Comparison of ENCODE assay signal across 11 cellular contexts in genomic region chr11:2190670-2191471, GRCh38. TPM values are rescaled to one million over a fixed set of nuclear protein-coding genes. Genes with fewer than 3 reads are reported as not detected.
A peak's percentile ranks its signal among the peaks of the same experiment; 100 is the strongest.
DNase-seq lines count a peak whose midpoint lies in the region; ATAC-seq and TF ChIP-seq lines count a peak whose summit lies in the region.
"Had no signal": no experiment of that assay in that cellular context is flagged by ENCODE, and none has a peak within 500 bp of the region (broad histone marks: within the 10 kb centered on the region; RNA-seq: fewer than 3 reads in every experiment).

No MANE protein-coding gene starts in this region.

- H3K9ac ChIP-seq in SK-N-SH: no peak overlapping the region

- H3K36me3 Mint-ChIP-seq in effector memory CD8-positive, alpha-beta T cell (ENCODE audit: insufficient read depth): no peaks in the 10 kb centered on the region
- no peaks in the 10 kb centered on the region for H3K36me3 Mint-ChIP-seq in type B pancreatic cell
- peaks cover 6% of the 10 kb centered on the region for H3K36me3 Mint-ChIP-seq in Caco-2 (ENCODE audit: insufficient read depth, unreplicated experiment)

- TF ChIP-seq CTCF in SK-N-SH (IDR thresholded peaks at IDR 0.05) (no peak), type B pancreatic cell (conservative IDR thresholded peaks at IDR 0.05) (no peak), Caco-2 (IDR thresholded peaks at IDR 0.05; ENCODE audit: insufficient read depth in 1 of 2, low read depth in 1 of 2, low read length in 1 of 2, severe bottlenecking in 1 of 2, unreplicated experiment in 1 of 2) (no peak)

- ATAC-seq in SK-N-SH treated with all-trans-retinoic acid at 6 μM for 48 hours: no peak
- peak; percentile 19 for ATAC-seq in effector memory CD8-positive, alpha-beta T cell (replicated peaks)
- no peak for ATAC-seq in HG02973 (IDR thresholded peaks at IDR 0.05; ENCODE audit: unreplicated experiment)
- ATAC-seq in GM19455 (IDR thresholded peaks at IDR 0.05; ENCODE audit: unreplicated experiment): no peak

- H3K27me3 ChIP-seq in SK-N-SH (ENCODE audit: insufficient read depth) (no peaks in the 10 kb centered on the region), Caco-2 (replicated peaks; ENCODE audit: control insufficient read depth, insufficient read depth, low read length) (no peaks in the 10 kb centered on the region)

- TF ChIP-seq EP300 in SK-N-SH (IDR thresholded peaks at IDR 0.05; ENCODE audit: borderline replicate concordance in 1 of 2, low read depth in 1 of 2, low read length in 1 of 2): peak in 1 of 2 experiments; percentile 68; a peak in 1 of 4 replicates

- TF ChIP-seq RAD21 in SK-N-SH (IDR thresholded peaks at IDR 0.05; ENCODE audit: low read length): no peak

- H3K79me2 ChIP-seq in SK-N-SH (ENCODE audit: insufficient read depth): no peaks in the 10 kb centered on the region

- H3K4me1 Mint-ChIP-seq in effector memory CD8-positive, alpha-beta T cell (ENCODE audit: low read depth in 2 of 2): peaks cover 3 to 5% of the 10 kb centered on the region in 2 donors
- peaks cover 17% of the 10 kb centered on the region for H3K4me1 Mint-ChIP-seq in type B pancreatic cell (ENCODE audit: unreplicated experiment)
- H3K4me1 Mint-ChIP-seq in Caco-2 (ENCODE audit: low read depth, unreplicated experiment): no peaks in the 10 kb centered on the region

- peaks cover 17 to 25% of the 10 kb centered on the region in 2 donors for H3K27me3 Mint-ChIP-seq in effector memory CD8-positive, alpha-beta T cell
- H3K27me3 Mint-ChIP-seq in type B pancreatic cell: peaks cover 6% of the 10 kb centered on the region
- H3K27me3 Mint-ChIP-seq in Caco-2 (ENCODE audit: insufficient read depth, unreplicated experiment): no peaks in the 10 kb centered on the region

- H3K4me1 ChIP-seq in SK-N-SH (ENCODE audit: control insufficient read depth in 1 of 2, insufficient read depth in 2 of 2, low read depth in 1 of 2, low read length in 1 of 2): peaks cover 0 to 57% of the 10 kb centered on the region in 2 experiments; a peak in 1 of 4 replicates
- peaks cover 3% of the 10 kb centered on the region; the same call in 1 of the 2 replicates for H3K4me1 ChIP-seq in Caco-2

- WGBS in SK-N-SH (ENCODE audit: low lambda C conversion rate): 37% methylated on average over 20 of the region's 30 CpGs

- POLR2A ChIA-PET in SK-N-SH (lab: Yijun Ruan, JAX): interaction anchor here (0.6 kb wide), 1 partner anchor 124 kb away, joined by 4 read pairs; no protein-coding TSS in a partner anchor
- POLR2A ChIA-PET in Caco-2 (lab: Charles Lee): no interaction called here

- H3K36me3 ChIP-seq in SK-N-SH (replicated peaks in 1 of 2; ENCODE audit: control insufficient read depth in 1 of 2, insufficient read depth in 2 of 2, low read length in 1 of 2) (no peaks in the 10 kb centered on the region), Caco-2 (ENCODE audit: control insufficient read depth, insufficient read depth, low read length) (no peaks in the 10 kb centered on the region)

- no peaks in the 10 kb centered on the region for H3K9me2 ChIP-seq in SK-N-SH

- H3K4me3 ChIP-seq in SK-N-SH (ENCODE audit: low read depth in 2 of 2, low read length in 1 of 2) (no peak overlapping the region), Caco-2 (ENCODE audit: low read depth, low read length) (no peak overlapping the region)

- peak overlapping the region in 1 of 2 experiments; percentile 72; a peak in 2 of 4 replicates for H3K27ac ChIP-seq in SK-N-SH (ENCODE audit: low read depth in 2 of 2, low read length in 1 of 2)
- H3K27ac ChIP-seq: epithelial cell of prostate had no signal

- H3K27ac Mint-ChIP-seq in effector memory CD8-positive, alpha-beta T cell: no peak overlapping the region
- H3K27ac Mint-ChIP-seq in type B pancreatic cell (peak overlapping the region; percentile 79), Caco-2 (ENCODE audit: unreplicated experiment) (no peak overlapping the region)

- H3K4me2 ChIP-seq in SK-N-SH: no peak overlapping the region

- H2AFZ ChIP-seq in SK-N-SH (ENCODE audit: low read depth): no peak overlapping the region

- intact Hi-C loops in Caco-2 (cut with micrococcal nuclease; ENCODE audit: unreplicated experiment): no loop called here

- H4K20me1 ChIP-seq in SK-N-SH (ENCODE audit: insufficient read depth): no peaks in the 10 kb centered on the region

- H3K9me3 Mint-ChIP-seq in effector memory CD8-positive, alpha-beta T cell: no peaks in the 10 kb centered on the region
- H3K9me3 Mint-ChIP-seq in type B pancreatic cell (no peaks in the 10 kb centered on the region), Caco-2 (ENCODE audit: unreplicated experiment) (no peaks in the 10 kb centered on the region)

- no peak overlapping the region for H3K4me3 Mint-ChIP-seq in effector memory CD8-positive, alpha-beta T cell
- H3K4me3 Mint-ChIP-seq in type B pancreatic cell (peak overlapping the region; percentile 44), Caco-2 (ENCODE audit: unreplicated experiment) (no peak overlapping the region)

- H3K9me3 ChIP-seq in SK-N-SH: no peaks in the 10 kb centered on the region
- H3K9me3 ChIP-seq in Caco-2: no peaks in the 10 kb centered on the region

- no peaks in the 10 kb centered on the region for H3F3A ChIP-seq in SK-N-SH (replicated peaks; ENCODE audit: insufficient read depth)

- DNase-seq in SK-N-SH (peak; percentile 74), NCI-H345 treated with DMSO at 0.1 percent for 48 hours (lab: John Stamatoyannopoulos, UW; ENCODE audit: unreplicated experiment) (peak; percentile 26), type B pancreatic cell (ENCODE audit: extremely low spot score, unreplicated experiment) (no peak), Caco-2 (no peak)
- DNase-seq in effector memory CD8-positive, alpha-beta T cell: no peak

- no TSS peak for BruUV-seq in Caco-2 (replicated peaks; lab: Mats Ljungman, UMichigan)

- CTCF ChIA-PET in SK-N-SH (lab: Yijun Ruan, JAX) (interaction anchor here (1.0 to 5.7 kb wide), 2 partner anchors 229 to 254 kb away, joined by 3 to 138 read pairs; partner anchors contain the start of gene KCNQ1), Caco-2 (lab: Charles Lee) (no interaction called here)

TF ChIP-seq in SK-N-SH, 30 proteins besides CTCF, POLR2A, EP300 and RAD21 (continues in another document):
- TF ChIP-seq NFIC (IDR thresholded peaks at IDR 0.05; ENCODE audit: borderline replicate concordance) (no peak), TCF12 (IDR thresholded peaks at IDR 0.05) (no peak), SIN3A (IDR thresholded peaks at IDR 0.05; ENCODE audit: borderline replicate concordance, low read depth, low read length) (no peak)

TF ChIP-seq in SK-N-SH treated with all-trans-retinoic acid at 6 μM for 48 hours, 23 proteins besides CTCF, POLR2A, EP300 and RAD21 (continues in another document):
- TF ChIP-seq ZFP3 (CRISPR knock-in tag; IDR thresholded peaks at IDR 0.05): no peak
- no peak for TF ChIP-seq OSR1 (CRISPR knock-in tag; IDR thresholded peaks at IDR 0.05)
- TF ChIP-seq ZNF70 (CRISPR knock-in tag; IDR thresholded peaks at IDR 0.05): no peak
- no peak for TF ChIP-seq GLIS3 (CRISPR knock-in tag; IDR thresholded peaks at IDR 0.05)
- no peak for TF ChIP-seq CSRNP3 (CRISPR knock-in tag; IDR thresholded peaks at IDR 0.05)
- TF ChIP-seq PATZ1 (CRISPR knock-in tag; IDR thresholded peaks at IDR 0.05; ENCODE audit: borderline replicate concordance): no peak
- no peak for TF ChIP-seq TOX (CRISPR knock-in tag; IDR thresholded peaks at IDR 0.05; ENCODE audit: borderline replicate concordance)
- TF ChIP-seq ARNTL (CRISPR knock-in tag; IDR thresholded peaks at IDR 0.05; ENCODE audit: borderline replicate concordance, low read depth): no peak
- no peak for TF ChIP-seq BACH2 (CRISPR knock-in tag; IDR thresholded peaks at IDR 0.05; ENCODE audit: borderline replicate concordance)

RNA-seq across cellular contexts. Expression of gene TH, which starts 19.3 kb away (rescaled TPM):
- not detected in 2 replicates for polyA plus RNA-seq in SK-N-SH (2012; rRNA removed)
- not detected in 2 replicates for polyA plus RNA-seq in SK-N-SH (2012; cell fraction: cytosol; rRNA removed)
- not detected in 2 replicates for polyA plus RNA-seq in SK-N-SH (2012; cell fraction: nucleus; rRNA removed)
- total RNA-seq in type B pancreatic cell (ENCODE audit: low replicate concordance) (2.2 and 11.1 TPM in 2 replicates), Caco-2 (2022) (not detected in 2 replicates)
- polyA plus RNA-seq: AG04450 had no signal

RNA-seq across cellular contexts. Expression of gene INS, which starts 29.9 kb away (rescaled TPM):
- not detected in 2 replicates for polyA plus RNA-seq in SK-N-SH (2012; rRNA removed)
- not detected in 2 replicates for polyA plus RNA-seq in SK-N-SH (2012; cell fraction: cytosol; rRNA removed)
- polyA plus RNA-seq in SK-N-SH (2012; cell fraction: nucleus; rRNA removed): not detected in 2 replicates
- total RNA-seq in type B pancreatic cell (ENCODE audit: low replicate concordance): 1,584 and 3,976 TPM in 2 replicates
- not detected in 2 replicates for total RNA-seq in Caco-2 (2022)
- total RNA-seq: bronchial epithelial cell had no signal
- polyA plus RNA-seq: AG04450 had no signal

RNA-seq across cellular contexts. Expression of gene IGF2, which starts 51.7 kb away (rescaled TPM):
- 0.05 TPM in 1 of 2 replicates, not detected in the other for polyA plus RNA-seq in SK-N-SH (2012; rRNA removed)
- polyA plus RNA-seq in SK-N-SH (2012; cell fraction: cytosol; rRNA removed): 0.03 and 0.04 TPM in 2 replicates
- not detected in 2 replicates for polyA plus RNA-seq in SK-N-SH (2012; cell fraction: nucleus; rRNA removed)
- 2,350 and 3,865 TPM in 2 replicates for total RNA-seq in type B pancreatic cell (ENCODE audit: low replicate concordance)
- 1,375 and 1,397 TPM in 2 replicates for total RNA-seq in Caco-2 (2022)

Comparison
In these comparisons a context has a peak if more than half of its experiments do, and no peak if none do; other contexts are left out.
1. DNase-seq: peak in SK-N-SH (single experiment) and NCI-H345 treated with DMSO at 0.1 percent for 48 hours (single experiment); none in effector memory CD8-positive, alpha-beta T cell (0 of 3), type B pancreatic cell (single experiment) and Caco-2 (0 of 2).
2. RNA of gene INS, which starts 29.9 kb away (total RNA-seq): 1,584 to 3,976 TPM in type B pancreatic cell; not detected in Caco-2; every median in the first group is over 1,000 times any median in the second.